ENCODE assay signal across 1 cellular context in the genomic region with DNA sequence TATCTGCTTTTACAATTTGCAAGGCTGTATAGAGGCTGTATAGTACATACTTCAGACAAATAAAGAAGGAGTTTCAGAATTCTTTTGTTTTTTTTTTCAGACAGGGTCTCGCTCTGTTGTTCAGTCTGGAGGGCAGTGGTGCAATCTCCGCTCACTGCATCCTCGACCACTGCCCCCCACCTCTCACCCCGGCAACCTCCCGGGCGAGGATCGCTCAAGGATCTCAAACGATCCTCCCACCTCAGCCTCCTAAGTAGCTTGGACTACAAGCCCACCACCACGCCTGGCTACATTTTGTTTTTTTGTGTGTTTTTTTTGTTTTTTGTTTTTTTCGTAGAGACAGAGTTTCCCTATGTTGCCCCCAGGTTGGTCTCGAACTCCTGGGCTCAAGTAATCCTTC.
TF ChIP-seq lines count a peak whose summit lies in the region.

No MANE protein-coding gene starts in this region.

TF ChIP-seq in endothelial cell of umbilical vein, 7 proteins besides CTCF, POLR2A, EP300 and RAD21 (continued from another document):
- TF ChIP-seq MAX (IDR thresholded peaks at IDR 0.05; ENCODE audit: insufficient read depth, insufficient read length) (no peak), GATA2 (IDR thresholded peaks at IDR 0.05; ENCODE audit: insufficient read depth, insufficient read length, low read depth, low read length) (no peak), JUN (IDR thresholded peaks at IDR 0.05; ENCODE audit: borderline replicate concordance, insufficient read depth, insufficient read length, low read depth) (no peak), POLR2AphosphoS5 (IDR thresholded peaks at IDR 0.05; ENCODE audit: insufficient read depth, low read depth, low read length) (no peak)
